ENCODE assay signal across 8 cellular contexts in genomic region chr5:168578506-168579205, GRCh38. TPM values are rescaled to one million over a fixed set of nuclear protein-coding genes. Genes with fewer than 3 reads are reported as not detected.
DNase-seq lines count a peak whose midpoint lies in the region; ATAC-seq and TF ChIP-seq lines count a peak whose summit lies in the region.

No MANE protein-coding gene starts in this region.

- H3F3A ChIP-seq in smooth muscle cell (ENCODE audit: low read depth), result peaks cover 3% of the 10 kb centered on the region

- peaks cover 6% of the 10 kb centered on the region for H3K4me1 ChIP-seq in iPS-15b (ENCODE audit: control insufficient read depth, insufficient read depth, low read length)
- H3K4me1 ChIP-seq in smooth muscle cell (ENCODE audit: low read depth), result peaks cover 27% of the 10 kb centered on the region

- H3K9ac ChIP-seq in iPS-15b (ENCODE audit: low read depth, low read length) (peak overlapping the region; percentile 87), smooth muscle cell (ENCODE audit: low read depth) (peak overlapping the region; percentile 86)

- H3K27ac ChIP-seq in smooth muscle cell (ENCODE audit: low read depth), result peak overlapping the region; percentile 82

- TF ChIP-seq CTCF in LNCaP clone FGC (IDR thresholded peaks at IDR 0.05; ENCODE audit: control insufficient read depth, extremely low read depth, insufficient read depth) (no peak), smooth muscle cell (IDR thresholded peaks at IDR 0.05; ENCODE audit: borderline replicate concordance, insufficient read depth, poor library complexity, severe bottlenecking) (no peak)

- no peaks in the 10 kb centered on the region for H3K27me3 Mint-ChIP-seq in activated naive CD8-positive, alpha-beta T cell treated with anti-CD3 and anti-CD28 coated beads, Interleukin-2, amount 50 U/mL, for 24 hours

- peaks cover 27% of the 10 kb centered on the region for H3K36me3 Mint-ChIP-seq in activated naive CD8-positive, alpha-beta T cell treated with anti-CD3 and anti-CD28 coated beads, Interleukin-2, amount 50 U/mL, for 24 hours (ENCODE audit: low read depth)

- peak overlapping the region; percentile 98 for H3K4me2 ChIP-seq in smooth muscle cell

- H3K4me1 Mint-ChIP-seq in activated naive CD8-positive, alpha-beta T cell treated with anti-CD3 and anti-CD28 coated beads, Interleukin-2, amount 50 U/mL, for 24 hours, result peaks cover 34% of the 10 kb centered on the region

- no peaks in the 10 kb centered on the region for H3K9me3 Mint-ChIP-seq in activated naive CD8-positive, alpha-beta T cell treated with anti-CD3 and anti-CD28 coated beads, Interleukin-2, amount 50 U/mL, for 24 hours

- H4K20me1 ChIP-seq in smooth muscle cell (ENCODE audit: low read depth), result peaks cover 50% of the 10 kb centered on the region

- ATAC-seq in activated naive CD8-positive, alpha-beta T cell treated with anti-CD3 and anti-CD28 coated beads, Interleukin-2, amount 50 U/mL, for 24 hours, result no peak
- ATAC-seq in HG03520 (IDR thresholded peaks at IDR 0.05; ENCODE audit: unreplicated experiment), result no peak

- H3K9me3 ChIP-seq in iPS-15b (ENCODE audit: control insufficient read depth, insufficient read depth, low read length) (no peaks in the 10 kb centered on the region), smooth muscle cell (replicated peaks; ENCODE audit: low read depth) (no peaks in the 10 kb centered on the region)

- DNase-seq in NCI-H2196 (lab: John Stamatoyannopoulos, UW; ENCODE audit: unreplicated experiment), result peak; percentile 51
- no peak for DNase-seq in NCI-H2196 treated with DMSO at 0.1 percent for 48 hours (lab: John Stamatoyannopoulos, UW; ENCODE audit: unreplicated experiment)
- no peak for DNase-seq in H7
- no peak for DNase-seq in LNCaP clone FGC (ENCODE audit: low read depth)
- peak; percentile 6 for DNase-seq in activated naive CD8-positive, alpha-beta T cell treated with anti-CD3 and anti-CD28 coated beads, Interleukin-2, amount 50 U/mL, for 24 hours
- no peak for DNase-seq in smooth muscle cell (lab: John Stamatoyannopoulos, UW; ENCODE audit: unreplicated experiment)

- H3K4me3 Mint-ChIP-seq in activated naive CD8-positive, alpha-beta T cell treated with anti-CD3 and anti-CD28 coated beads, Interleukin-2, amount 50 U/mL, for 24 hours, result peak overlapping the region; percentile 95

- peak overlapping the region; percentile 93 for H3K4me3 ChIP-seq in H7 (ENCODE audit: insufficient read depth, low read depth, low read length)
- H3K4me3 ChIP-seq in LNCaP clone FGC (ENCODE audit: low read depth, low read length), result peak overlapping the region; percentile 96
- peak overlapping the region; percentile 76 for H3K4me3 ChIP-seq in iPS-15b (ENCODE audit: low read depth, low read length)
- peak overlapping the region; percentile 91 for H3K4me3 ChIP-seq in smooth muscle cell

- WGBS in smooth muscle cell (ENCODE audit: low lambda C conversion rate), result under 1% methylated on average over 32 of the region's 32 CpGs

- H3K27ac Mint-ChIP-seq in activated naive CD8-positive, alpha-beta T cell treated with anti-CD3 and anti-CD28 coated beads, Interleukin-2, amount 50 U/mL, for 24 hours, result peak overlapping the region; percentile 91

- peaks cover 50% of the 10 kb centered on the region for H3K79me2 ChIP-seq in smooth muscle cell (ENCODE audit: low read depth)

- no peaks in the 10 kb centered on the region; the same call in 1 of the 2 replicates for H3K36me3 ChIP-seq in H7 (replicated peaks; ENCODE audit: control insufficient read depth, insufficient read depth, low read length)
- H3K36me3 ChIP-seq in iPS-15b (ENCODE audit: control insufficient read depth, insufficient read depth, low read length), result no peaks in the 10 kb centered on the region
- no peaks in the 10 kb centered on the region for H3K36me3 ChIP-seq in smooth muscle cell (ENCODE audit: low read depth)

- H3K27me3 ChIP-seq in H7 (ENCODE audit: control insufficient read depth, insufficient read depth, low read length) (no peaks in the 10 kb centered on the region), iPS-15b (ENCODE audit: control insufficient read depth, insufficient read depth, low read length) (no peaks in the 10 kb centered on the region), smooth muscle cell (ENCODE audit: low read depth) (no peaks in the 10 kb centered on the region)

- no peak overlapping the region for H2AFZ ChIP-seq in smooth muscle cell (ENCODE audit: low read depth)

RNA-seq across cellular contexts. Expression of gene PANK3, which starts 0.5 kb away (rescaled TPM):
- total RNA-seq in H7 (2014; rRNA removed; shearing (Covaris generic)), result 50.1 and 65.4 TPM in 2 replicates
- 52.5 and 70.3 TPM in 2 replicates for total RNA-seq in smooth muscle cell
- 10.7 and 15.8 TPM in 2 replicates for polyA plus RNA-seq in smooth muscle cell

RNA-seq across cellular contexts. Expression of gene FBLL1, which starts 49.6 kb away (rescaled TPM):
- total RNA-seq in H7 (2014; rRNA removed; shearing (Covaris generic)), result 3.3 and 4.0 TPM in 2 replicates
- total RNA-seq in smooth muscle cell, result 0.94 and 1.0 TPM in 2 replicates
- polyA plus RNA-seq in smooth muscle cell, result 0.30 and 0.65 TPM in 2 replicates

Comparison
In these comparisons a context has a peak if more than half of its experiments do, and no peak if none do; other contexts are left out.
1. DNase-seq: peak in NCI-H2196 (single experiment) and activated naive CD8-positive, alpha-beta T cell treated with anti-CD3 and anti-CD28 coated beads, Interleukin-2, amount 50 U/mL, for 24 hours (single experiment); none in NCI-H2196 treated with DMSO at 0.1 percent for 48 hours (single experiment), H7 (single experiment), LNCaP clone FGC (single experiment) and smooth muscle cell (single experiment).
2. Peak in every context shown above with its lines, with median percentiles within 50 percentile points of each other: H3K4me3 ChIP-seq.